In the genomic region with DNA sequence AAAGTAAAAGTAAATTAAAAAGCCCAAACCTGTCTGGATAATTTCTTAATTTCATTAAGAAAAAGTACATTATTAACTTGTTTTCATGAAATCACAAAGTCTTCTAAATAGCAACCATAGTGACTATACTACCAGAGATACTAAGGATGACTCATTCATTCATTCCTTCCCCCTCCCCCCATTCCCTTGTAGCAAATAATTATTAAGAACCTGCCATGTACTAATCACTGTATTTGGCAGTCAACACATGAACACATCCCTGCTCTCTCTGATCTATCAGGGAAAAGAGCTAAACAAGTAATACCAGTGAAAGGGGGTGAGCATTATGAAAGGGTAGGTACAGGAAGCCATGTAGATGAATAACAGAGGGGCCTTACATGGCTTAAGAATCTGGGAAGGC, we compare ENCODE assay signal across 20 cellular contexts.
"Had no signal": no experiment of that assay in that cellular context is flagged by ENCODE, and none has a peak within 500 bp of the region (broad histone marks: within the 10 kb centered on the region; RNA-seq: fewer than 3 reads in every experiment).

No MANE protein-coding gene starts in this region.

- H3K4me3 Mint-ChIP-seq: activated CD4-positive, alpha-beta T cell treated with anti-CD3 and anti-CD28 coated beads, Interleukin-2, amount 10 ng/mL, durations not matched to agents 24 days and 14 days; activated CD8-positive, alpha-beta T cell treated with anti-CD3 and anti-CD28 coated beads, Interleukin-2, amount 10 ng/mL, durations not matched to agents 7 days and 5 days; activated T-cell treated with anti-CD3 and anti-CD28 coated beads, Interleukin-2, amount 50 U/mL, for 72 hours; neural crest cell; stimulated activated naive CD8-positive, alpha-beta T cell treated with anti-CD3 and anti-CD28 coated beads, Interleukin-15, amount 100 ng/mL, for 72 hours had no signal

- FAIRE-seq: colon, TTC549 had no signal

- DNase-seq: activated CD4-positive, alpha-beta T cell treated with anti-CD3 and anti-CD28 coated beads, Interleukin-2, amount 10 ng/mL, durations not matched to agents 24 days and 14 days; activated CD4-positive, CD25-positive, alpha-beta regulatory T cell; activated CD8-positive, alpha-beta memory T cell treated with anti-CD3 and anti-CD28 coated beads, Interleukin-2, amount 50 U/mL, for 4 hours; activated CD8-positive, alpha-beta T cell treated with anti-CD3 and anti-CD28 coated beads, Interleukin-2, amount 10 ng/mL, durations not matched to agents 7 days and 5 days; activated gamma-delta T cell; activated T-cell treated with anti-CD3 and anti-CD28 coated beads, Interleukin-2, amount 50 U/mL, for 72 hours; amniotic stem cell; heart right ventricle; left colon; sigmoid colon; stimulated activated CD4-positive, alpha-beta T cell treated with anti-CD3 and anti-CD28 coated beads, Interleukin-1b, Interleukin-23, amount 100 ng/mL, for 48 hours; stimulated activated naive CD8-positive, alpha-beta T cell treated with anti-CD3 and anti-CD28 coated beads, Interleukin-15, amount 100 ng/mL, for 72 hours; SW 1271 had no signal

- H3K4me1 Mint-ChIP-seq: activated CD4-positive, alpha-beta T cell treated with anti-CD3 and anti-CD28 coated beads, Interleukin-2, amount 10 ng/mL, durations not matched to agents 24 days and 14 days; neural crest cell had no signal

- H3K27me3 Mint-ChIP-seq: activated CD4-positive, alpha-beta T cell treated with anti-CD3 and anti-CD28 coated beads, Interleukin-2, amount 10 ng/mL, durations not matched to agents 24 days and 14 days; stimulated activated naive CD8-positive, alpha-beta T cell treated with anti-CD3 and anti-CD28 coated beads, Interleukin-15, amount 100 ng/mL, for 72 hours had no signal

- H3K27ac Mint-ChIP-seq: activated CD4-positive, alpha-beta T cell treated with anti-CD3 and anti-CD28 coated beads, Interleukin-2, amount 10 ng/mL, durations not matched to agents 24 days and 14 days; activated CD8-positive, alpha-beta T cell treated with anti-CD3 and anti-CD28 coated beads, Interleukin-2, amount 10 ng/mL, durations not matched to agents 7 days and 5 days; activated T-cell treated with anti-CD3 and anti-CD28 coated beads, Interleukin-2, amount 50 U/mL, for 72 hours; stimulated activated naive CD8-positive, alpha-beta T cell treated with anti-CD3 and anti-CD28 coated beads, Interleukin-15, amount 100 ng/mL, for 72 hours had no signal

- H3K27ac ChIP-seq: cardiac muscle cell, gastroesophageal sphincter, heart right ventricle, sigmoid colon had no signal

- H3K9me3 Mint-ChIP-seq: activated CD4-positive, alpha-beta T cell treated with anti-CD3 and anti-CD28 coated beads, Interleukin-2, amount 10 ng/mL, durations not matched to agents 24 days and 14 days; activated naive CD4-positive, alpha-beta T cell treated with anti-CD3 and anti-CD28 coated beads, Interleukin-2, amount 50 U/mL, for 72 hours; activated T-cell treated with anti-CD3 and anti-CD28 coated beads, Interleukin-2, amount 50 U/mL, for 72 hours; stimulated activated naive CD8-positive, alpha-beta T cell treated with anti-CD3 and anti-CD28 coated beads, Interleukin-15, amount 100 ng/mL, for 72 hours had no signal

- ATAC-seq: activated CD8-positive, alpha-beta T cell treated with anti-CD3 and anti-CD28 coated beads, Interleukin-2, amount 10 ng/mL, durations not matched to agents 7 days and 5 days; activated naive CD4-positive, alpha-beta T cell treated with anti-CD3 and anti-CD28 coated beads, Interleukin-2, amount 50 U/mL, for 72 hours; activated T-cell treated with anti-CD3 and anti-CD28 coated beads, Interleukin-2, amount 50 U/mL, for 72 hours; gastroesophageal sphincter; heart right ventricle; left colon; stimulated activated naive CD8-positive, alpha-beta T cell treated with anti-CD3 and anti-CD28 coated beads, Interleukin-15, amount 100 ng/mL, for 72 hours had no signal

- H3K4me3 ChIP-seq: cardiac muscle cell, gastroesophageal sphincter, heart right ventricle, lung, sigmoid colon had no signal

- H3K9me3 ChIP-seq: gastroesophageal sphincter, heart right ventricle, sigmoid colon had no signal

- H3K36me3 ChIP-seq: cardiac muscle cell had no signal

- H3K27me3 ChIP-seq: cardiac muscle cell, gastroesophageal sphincter, heart right ventricle, sigmoid colon had no signal
